ENCODE assay signal across 8 cellular contexts in genomic region chr1:155208656-155209372, GRCh38. TPM values are rescaled to one million over a fixed set of nuclear protein-coding genes. Genes with fewer than 3 reads are reported as not detected.
DNase-seq lines count a peak whose midpoint lies in the region; ATAC-seq and TF ChIP-seq lines count a peak whose summit lies in the region.

Gene MTX1, plus strand, starts transcription at chr1:155208695. Its CDS starts 110 bp downstream, at chr1:155208805.

- no peak for TF ChIP-seq POLR2A in lower leg skin (IDR thresholded peaks at IDR 0.05)

- ATAC-seq in GM19023 (IDR thresholded peaks at IDR 0.05; ENCODE audit: unreplicated experiment), result peak; percentile 74
- ATAC-seq in HG03432 (IDR thresholded peaks at IDR 0.05; ENCODE audit: unreplicated experiment), result peak; percentile 79

- H3K27me3 ChIP-seq in dorsolateral prefrontal cortex, result no peaks in the 10 kb centered on the region

- peak within 1 kb of the TSS; percentile 65 to 100 (median 98) for H3K27ac ChIP-seq in dorsolateral prefrontal cortex

- intact Hi-C loops in dorsolateral prefrontal cortex (cut with DNase I) (loop anchor here (2.0 to 5.0 kb wide), 3 partner anchors 18 to 113 kb away; partner anchors contain the start of gene RUSC1 (in 1 of the 2)), lower leg skin (cut with DNase I; ENCODE audit: low total_unique reads) (no loop called here)

- TF ChIP-seq CTCF in AG10803 (conservative IDR thresholded peaks at IDR 0.05; ENCODE audit: low read length), result no peak
- TF ChIP-seq CTCF in dorsolateral prefrontal cortex (IDR thresholded peaks at IDR 0.05 in 54 of 56, conservative IDR thresholded peaks at IDR 0.05 in 2 of 56; ENCODE audit: low read depth in 1 of 56, partially characterized antibody in 56 of 56), result peak in 7 of 56 donors; percentile 5 to 19 (median 11)
- no peak for TF ChIP-seq CTCF in lower leg skin (IDR thresholded peaks at IDR 0.05)

- WGBS in lower leg skin, 2 donors, result 0% methylated on average over 11 to 54 of the region's 60 CpGs

- peak within 1 kb of the TSS; percentile 100 for H3K4me3 ChIP-seq in AG10803 (ENCODE audit: low read length)
- peak within 1 kb of the TSS; percentile 67 to 99 (median 93) for H3K4me3 ChIP-seq in dorsolateral prefrontal cortex
- H3K4me3 ChIP-seq in lower leg skin (ENCODE audit: low read depth, poor library complexity, severe bottlenecking), result peak within 1 kb of the TSS; percentile 87

- DNase-seq in AG10803 (ENCODE audit: low read depth) (peak; percentile 87), NCI-H69 (lab: John Stamatoyannopoulos, UW) (peak; percentile 96), dorsolateral prefrontal cortex (peak; percentile 78 to 90 (median 87)), lower leg skin (ENCODE audit: low spot score in 2 of 2) (peak; percentile 87 to 98)
- DNase-seq in activated CD4-positive, alpha-beta T cell treated with anti-CD3 and anti-CD28 coated beads, Interleukin-2, amount 50 U/mL, for 48 hours, result peak; percentile 89
- peak; percentile 74 to 87 for DNase-seq in stimulated activated CD4-positive, alpha-beta T cell treated with anti-CD3 and anti-CD28 coated beads, Interleukin-4, amount 100 ng/mL, for 48 hours (ENCODE audit: low read depth in 2 of 2)

RNA-seq across cellular contexts. Expression of gene MTX1, which starts in this region (rescaled TPM):
- 10 to 100 TPM; 13.5 to 26.7 (median 20.0) TPM for total RNA-seq in dorsolateral prefrontal cortex
- total RNA-seq in lower leg skin, result 10 to 100 TPM; 20.5 to 54.8 (median 40.8) TPM

Comparison
In these comparisons a context has a peak if more than half of its experiments do, and no peak if none do; other contexts are left out.
1. Peak in every context shown above with its lines: DNase-seq, ATAC-seq, H3K4me3 ChIP-seq and H3K27ac ChIP-seq.